In the genomic region with DNA sequence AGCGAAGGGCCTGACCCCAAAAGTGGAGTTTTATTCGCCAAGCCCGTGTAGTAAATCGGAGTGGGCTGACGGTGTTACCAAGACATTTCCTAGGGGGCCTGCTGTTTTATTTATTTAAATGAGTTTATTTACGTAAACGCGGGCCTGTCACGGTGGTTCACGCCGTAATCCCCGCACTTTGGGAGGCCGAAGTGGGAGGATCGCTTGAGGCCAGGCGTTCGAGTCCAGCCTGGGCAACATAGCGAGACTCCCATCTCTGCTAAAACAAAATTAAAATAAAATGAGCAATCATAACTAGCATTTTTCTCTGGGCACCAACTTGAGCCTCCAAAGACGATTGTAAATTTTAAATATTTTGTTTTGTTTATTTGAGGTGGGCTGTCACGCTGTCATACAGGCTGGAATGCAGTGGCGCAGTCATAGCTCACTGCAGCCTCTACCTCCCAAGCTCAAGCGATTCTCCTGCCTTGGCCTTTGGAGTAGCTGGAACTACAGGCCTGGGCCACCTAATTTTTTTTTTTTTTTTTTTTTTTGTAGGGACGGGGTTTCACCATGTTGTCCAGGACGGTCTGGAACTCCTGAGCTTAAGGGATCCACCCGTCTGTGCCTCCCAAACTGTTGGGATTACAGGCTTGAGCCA, we compare ENCODE assay signal across 9 cellular contexts. TPM values are rescaled to one million over a fixed set of nuclear protein-coding genes. Genes with fewer than 3 reads are reported as not detected.
DNase-seq lines count a peak whose midpoint lies in the region; ATAC-seq, FAIRE-seq and TF ChIP-seq lines count a peak whose summit lies in the region.
"Had no signal": no experiment of that assay in that cellular context is flagged by ENCODE, and none has a peak within 500 bp of the region (broad histone marks: within the 10 kb centered on the region; RNA-seq: fewer than 3 reads in every experiment).

No MANE protein-coding gene starts in this region.

- H3K9me3 Mint-ChIP-seq in activated CD4-positive, alpha-beta memory T cell treated with anti-CD3 and anti-CD28 coated beads for 36 hours: no peaks in the 10 kb centered on the region

- H3K27ac ChIP-seq in HEK293 (ENCODE audit: extremely low read depth, low read depth, low read length) (peak overlapping the region; percentile 90), right cardiac atrium (ENCODE audit: low read length) (peak overlapping the region; percentile 88), small intestine (ENCODE audit: low read depth in 1 of 2, low read length in 1 of 2) (peak overlapping the region; percentile 96 to 97)

- H3K4me3 ChIP-seq in HEK293 (ENCODE audit: low read depth, low read length) (peak overlapping the region; percentile 93), right cardiac atrium (ENCODE audit: low read length) (peak overlapping the region; percentile 54), small intestine (ENCODE audit: low read depth in 1 of 2, low read length in 2 of 2) (peak overlapping the region; percentile 76)

- intact Hi-C loops in activated CD4-positive, alpha-beta memory T cell treated with anti-CD3 and anti-CD28 coated beads for 36 hours (cut with micrococcal nuclease): loop anchor here (2.0 to 10.0 kb wide), 2 partner anchors 57 to 155 kb away; partner anchors contain the start of genes BUD31, PDAP1 and ZSCAN25
- intact Hi-C loops in right cardiac atrium (cut with DNase I): loop anchor here in 1 of 4 donors (10.0 kb wide), 1 partner anchor 55 kb away; the partner anchor contains the start of genes ZKSCAN5 and ZNF394

- peaks cover 49% of the 10 kb centered on the region for H3K36me3 Mint-ChIP-seq in activated CD4-positive, alpha-beta memory T cell treated with anti-CD3 and anti-CD28 coated beads for 36 hours

- peak overlapping the region; percentile 97 for H3K27ac Mint-ChIP-seq in activated CD4-positive, alpha-beta memory T cell treated with anti-CD3 and anti-CD28 coated beads for 36 hours

- no peaks in the 10 kb centered on the region for H3K9me3 ChIP-seq in HEK293 (ENCODE audit: control insufficient read depth, insufficient read depth, low read depth, low read length)
- H3K9me3 ChIP-seq in right cardiac atrium (ENCODE audit: control insufficient read depth, low read length): no peaks in the 10 kb centered on the region
- no peaks in the 10 kb centered on the region for H3K9me3 ChIP-seq in small intestine (ENCODE audit: control insufficient read depth, low read depth)

- H3K36me3 ChIP-seq in HEK293 (ENCODE audit: control insufficient read depth in 2 of 2, insufficient read depth in 1 of 2, low read length in 2 of 2): peaks cover 45 to 65% of the 10 kb centered on the region in 2 experiments
- peaks cover 17 to 19% of the 10 kb centered on the region in 2 donors for H3K36me3 ChIP-seq in small intestine (ENCODE audit: control insufficient read depth in 2 of 2, insufficient read depth in 2 of 2, low read length in 2 of 2)

- FAIRE-seq in small intestine (lab: Jason Lieb, UNC) (no peak), HTR-8/SVneo (lab: Jason Lieb, UNC) (no peak)
- FAIRE-seq: islet of Langerhans had no signal

- H3K4me3 Mint-ChIP-seq in activated CD4-positive, alpha-beta memory T cell treated with anti-CD3 and anti-CD28 coated beads for 36 hours: peak overlapping the region; percentile 97

- DNase-seq in activated CD4-positive, alpha-beta memory T cell treated with anti-CD3 and anti-CD28 coated beads for 36 hours: no peak
- DNase-seq in right cardiac atrium (no peak), small intestine (no peak), SW480 (ENCODE audit: low spot score) (no peak), COR-L47 (lab: John Stamatoyannopoulos, UW) (no peak), NCI-H774 (lab: John Stamatoyannopoulos, UW) (no peak), HTR-8/SVneo (ENCODE audit: insufficient read length, low spot score) (no peak)

- peaks cover 7% of the 10 kb centered on the region for H3K4me1 ChIP-seq in HEK293 (ENCODE audit: control insufficient read depth, insufficient read depth, low read length)
- peaks cover 2% of the 10 kb centered on the region for H3K4me1 ChIP-seq in right cardiac atrium (ENCODE audit: control insufficient read depth, insufficient read depth, low read length)
- H3K4me1 ChIP-seq in small intestine (ENCODE audit: control insufficient read depth in 2 of 2, insufficient read depth in 1 of 2, low read depth in 1 of 2, low read length in 1 of 2): peaks cover 3 to 6% of the 10 kb centered on the region in 2 donors

- no peak for ATAC-seq in right cardiac atrium

- peaks cover 52% of the 10 kb centered on the region for H3K4me1 Mint-ChIP-seq in activated CD4-positive, alpha-beta memory T cell treated with anti-CD3 and anti-CD28 coated beads for 36 hours (ENCODE audit: low read depth)

- H3K27me3 ChIP-seq in right cardiac atrium (ENCODE audit: control insufficient read depth, insufficient read depth) (no peaks in the 10 kb centered on the region), small intestine (ENCODE audit: control insufficient read depth in 2 of 2, insufficient read depth in 2 of 2, low read length in 2 of 2) (no peaks in the 10 kb centered on the region)

- no peaks in the 10 kb centered on the region for H3K27me3 Mint-ChIP-seq in activated CD4-positive, alpha-beta memory T cell treated with anti-CD3 and anti-CD28 coated beads for 36 hours

- TF ChIP-seq CTCF in HEK293 (tag by site-specific recombination; IDR thresholded peaks at IDR 0.05): no peak

- WGBS in right cardiac atrium: 34% methylated on average over 24 of the region's 24 CpGs
- WGBS in small intestine, 3 donors: 21 to 32% (median 25%) methylated on average over 24 of the region's 24 CpGs

- POLR2A ChIA-PET in HEK293 (lab: Yijun Ruan, JAX): interaction anchor here (0.9 to 3.4 kb wide), 9 partner anchors 8 to 360 kb away, joined by 4 to 26 read pairs (median 5); partner anchors contain the start of genes BUD31, CPSF4, PDAP1 and PTCD1
- POLR2A ChIA-PET in activated CD4-positive, alpha-beta memory T cell treated with anti-CD3 and anti-CD28 coated beads for 36 hours (lab: Charles Lee): interaction anchor here (0.6 to 2.9 kb wide), 7 partner anchors 8 to 93 kb away, joined by 3 to 13 read pairs (median 4); partner anchors contain the start of genes ZKSCAN5 and ZNF394

- CTCF ChIA-PET in HEK293 (lab: Yijun Ruan, JAX): no interaction called here
- CTCF ChIA-PET in activated CD4-positive, alpha-beta memory T cell treated with anti-CD3 and anti-CD28 coated beads for 36 hours (lab: Charles Lee): no interaction called here

TF ChIP-seq in HEK293, 187 proteins besides CTCF, POLR2A, EP300 and RAD21 (continues in another document):
- TF ChIP-seq SP3 (tag by site-specific recombination; IDR thresholded peaks at IDR 0.05) (no peak), ZNF114 (tag by site-specific recombination; IDR thresholded peaks at IDR 0.05) (no peak), ZNF785 (tag by site-specific recombination; IDR thresholded peaks at IDR 0.05) (no peak), ZNF792 (tag by site-specific recombination; IDR thresholded peaks at IDR 0.05) (no peak), ZNF654 (tag by site-specific recombination; IDR thresholded peaks at IDR 0.05; ENCODE audit: low read depth) (no peak), KLF7 (tag by site-specific recombination; IDR thresholded peaks at IDR 0.05; ENCODE audit: borderline replicate concordance) (0 out of 2 replicates have a peak, but pooled peaks have one; percentile 1), ZNF600 (tag by site-specific recombination; IDR thresholded peaks at IDR 0.05) (0 out of 2 replicates have a peak, but pooled peaks have one; percentile 18), ZNF629 (tag by site-specific recombination; IDR thresholded peaks at IDR 0.05) (0 out of 2 replicates have a peak, but pooled peaks have one; percentile 10), ZNF121 (tag by site-specific recombination; IDR thresholded peaks at IDR 0.05) (peak; percentile 92), ZNF610 (tag by site-specific recombination; IDR thresholded peaks at IDR 0.05; ENCODE audit: borderline replicate concordance) (no peak), ZEB2 (tag by site-specific recombination; IDR thresholded peaks at IDR 0.05) (no peak), OVOL3 (tag by site-specific recombination; IDR thresholded peaks at IDR 0.05) (no peak), ZNF223 (tag by site-specific recombination; IDR thresholded peaks at IDR 0.05) (no peak)
- TF ChIP-seq, protein P1, sequence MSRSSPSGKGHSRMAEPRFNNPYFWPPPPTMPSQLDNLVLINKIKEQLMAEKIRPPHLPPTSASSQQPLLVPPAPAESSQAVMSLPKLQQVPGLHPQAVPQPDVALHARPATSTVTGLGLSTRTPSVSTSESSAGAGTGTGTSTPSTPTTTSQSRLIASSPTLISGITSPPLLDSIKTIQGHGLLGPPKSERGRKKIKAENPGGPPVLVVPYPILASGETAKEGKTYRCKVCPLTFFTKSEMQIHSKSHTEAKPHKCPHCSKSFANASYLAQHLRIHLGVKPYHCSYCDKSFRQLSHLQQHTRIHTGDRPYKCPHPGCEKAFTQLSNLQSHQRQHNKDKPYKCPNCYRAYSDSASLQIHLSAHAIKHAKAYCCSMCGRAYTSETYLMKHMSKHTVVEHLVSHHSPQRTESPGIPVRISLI (tag by site-specific recombination; IDR thresholded peaks at IDR 0.05): peak; percentile 81; the same call in 1 of the 2 replicates

RNA-seq across cellular contexts. Expression of gene ZNF655, which starts 1.0 kb away (rescaled TPM):
- total RNA-seq in activated CD4-positive, alpha-beta memory T cell treated with anti-CD3 and anti-CD28 coated beads for 36 hours: 10 to 100 TPM; 47.9 to 49.8 TPM
- 10 to 100 TPM; 37.8 to 45.5 (median 39.8) TPM for total RNA-seq in right cardiac atrium
- polyA plus RNA-seq in right cardiac atrium: 31.5 TPM
- 10 to 100 TPM; 33.7 to 56.1 (median 48.9) TPM for polyA plus RNA-seq in small intestine

RNA-seq across cellular contexts. Expression of gene FAM200A, which starts 7.5 kb away (rescaled TPM):
- total RNA-seq in activated CD4-positive, alpha-beta memory T cell treated with anti-CD3 and anti-CD28 coated beads for 36 hours: 1 to 10 TPM; 4.0 to 4.8 TPM
- total RNA-seq in right cardiac atrium: 1 to 10 TPM; 4.7 to 6.1 (median 5.5) TPM
- polyA plus RNA-seq in right cardiac atrium: 6.7 TPM
- polyA plus RNA-seq in small intestine: 1 to 10 TPM; 2.2 to 4.2 (median 3.5) TPM

RNA-seq across cellular contexts. Expression of gene TMEM225B, which starts 38.7 kb away (rescaled TPM):
- 1 to 10 TPM in 1 of 2 experiments, under 1 TPM in 1; 0.87 to 1.2 TPM for total RNA-seq in activated CD4-positive, alpha-beta memory T cell treated with anti-CD3 and anti-CD28 coated beads for 36 hours
- under 1 TPM; 0.21 to 0.40 (median 0.37) TPM for total RNA-seq in right cardiac atrium
- polyA plus RNA-seq in right cardiac atrium: 0.41 TPM
- polyA plus RNA-seq in small intestine: under 1 TPM in 1 of 3 donors, not detected in 2; 0.45 TPM

RNA-seq across cellular contexts. Expression of gene ZKSCAN5, which starts 54.9 kb away (rescaled TPM):
- 1 to 10 TPM; 7.6 to 7.7 TPM for total RNA-seq in activated CD4-positive, alpha-beta memory T cell treated with anti-CD3 and anti-CD28 coated beads for 36 hours
- 1 to 10 TPM; 6.1 to 7.1 (median 6.3) TPM for total RNA-seq in right cardiac atrium
- polyA plus RNA-seq in right cardiac atrium (3.0 TPM), small intestine (1 to 10 TPM; 3.8 to 4.5 (median 4.3) TPM)

RNA-seq across cellular contexts. Expression of gene ZSCAN25, which starts 57.4 kb away (rescaled TPM):
- total RNA-seq in activated CD4-positive, alpha-beta memory T cell treated with anti-CD3 and anti-CD28 coated beads for 36 hours: 10 to 100 TPM; 15.9 to 20.3 TPM
- total RNA-seq in right cardiac atrium: 1 to 10 TPM; 8.1 to 9.6 (median 8.6) TPM
- polyA plus RNA-seq in right cardiac atrium (3.8 TPM), small intestine (1 to 10 TPM; 4.5 to 5.2 (median 5.1) TPM)
